ENCODE assay signal across 1 cellular context in genomic region chr17:81492202-81492601, GRCh38.
TF ChIP-seq lines count a peak whose summit lies in the region.

No MANE protein-coding gene starts in this region.

TF ChIP-seq in GM23338, 12 proteins besides CTCF, POLR2A, EP300 and RAD21 (continued from another document):
- TF ChIP-seq REST (IDR thresholded peaks at IDR 0.05; ENCODE audit: unreplicated experiment), result no peak
- TF ChIP-seq STAT1 (IDR thresholded peaks at IDR 0.05; ENCODE audit: unreplicated experiment), result no peak
TF ChIP-seq in GM23338: peak in this region for 0.
